8 cellular contexts compared by ENCODE assay signal in genomic region chr5:5340206-5340729, GRCh38.
A peak's percentile ranks its signal among the peaks of the same experiment; 100 is the strongest.
DNase-seq lines count a peak whose midpoint lies in the region; ATAC-seq and TF ChIP-seq lines count a peak whose summit lies in the region.
"Had no signal": no experiment of that assay in that cellular context is flagged by ENCODE, and none has a peak within 500 bp of the region (broad histone marks: within the 10 kb centered on the region; RNA-seq: fewer than 3 reads in every experiment).

No MANE protein-coding gene starts in this region.

- no peak overlapping the region for H2AK5ac ChIP-seq in IMR-90 (ENCODE audit: low read depth, low read length)

- no peak overlapping the region for H2BK20ac ChIP-seq in IMR-90 (ENCODE audit: low read depth, low read length)

- intact Hi-C loops in IMR-90 (cut with micrococcal nuclease), result loop anchor here (2.0 kb wide), 1 partner anchor 199 kb away; the partner anchor contains the start of gene ADAMTS16
- intact Hi-C loops in breast epithelium (cut with DNase I; ENCODE audit: low total_unique reads), result no loop called here
- intact Hi-C loops in transverse colon (cut with DNase I; ENCODE audit: low total_unique reads), result no loop called here

- TF ChIP-seq CTCF in IMR-90 (conservative IDR thresholded peaks at IDR 0.05; ENCODE audit: low read depth, low read length) (peak; percentile 72), breast epithelium (IDR thresholded peaks at IDR 0.05) (no peak), transverse colon (IDR thresholded peaks at IDR 0.05) (peak in 2 of 5 experiments; percentile 6 to 9)

- H3K4me2 ChIP-seq in IMR-90 (ENCODE audit: low read depth, low read length), result peak overlapping the region; percentile 54; the same call in 1 of the 2 replicates

- no peak overlapping the region for H4K8ac ChIP-seq in IMR-90 (ENCODE audit: low read depth in 2 of 2, low read length in 2 of 2)

- H3K4me3 ChIP-seq in IMR-90 (ENCODE audit: insufficient read depth, low read depth, low read length) (0 out of 2 replicates have a peak overlapping the region, but pooled peaks have one; percentile 4), breast epithelium (peak overlapping the region in 1 of 3 donors; percentile 27), transverse colon (no peak overlapping the region)
- H3K4me3 ChIP-seq in CD8-positive, alpha-beta memory T cell (ENCODE audit: low read length), result no peak overlapping the region

- TF ChIP-seq RAD21 in IMR-90 (IDR thresholded peaks at IDR 0.05; ENCODE audit: low read length), result peak; percentile 41; the same call in 1 of the 2 replicates

- H3K14ac ChIP-seq in IMR-90 (replicated peaks; ENCODE audit: low read depth, low read length), result no peak overlapping the region

- no peak overlapping the region for H2AK9ac ChIP-seq in IMR-90 (replicated peaks; ENCODE audit: low read depth, low read length, poor library complexity)

- no peak overlapping the region for H4K5ac ChIP-seq in IMR-90 (ENCODE audit: low read depth, low read length)

- peaks cover 11 to 13% of the 10 kb centered on the region in 2 donors for H3K27me3 Mint-ChIP-seq in CD8-positive, alpha-beta memory T cell
- H3K27me3 Mint-ChIP-seq: IgD-negative memory B cell had no signal

- no peaks in the 10 kb centered on the region for H4K20me1 ChIP-seq in IMR-90 (ENCODE audit: insufficient read depth, low read length)

- H3K56ac ChIP-seq in IMR-90 (ENCODE audit: extremely low read depth, insufficient read depth, low read length), result no peak overlapping the region

- H3K9me1 ChIP-seq in IMR-90 (ENCODE audit: insufficient read depth, low read length), result no peaks in the 10 kb centered on the region

- peaks cover 0 to 21% (median 2%) of the 10 kb centered on the region in 5 donors for H3K9me3 Mint-ChIP-seq in CD8-positive, alpha-beta memory T cell

- no peak for TF ChIP-seq EP300 in transverse colon (IDR thresholded peaks at IDR 0.05; ENCODE audit: low read depth)

- peaks cover 0 to 5% (median 0%) of the 10 kb centered on the region in 3 donors for H3K36me3 Mint-ChIP-seq in CD8-positive, alpha-beta memory T cell
- H3K36me3 Mint-ChIP-seq: IgD-negative memory B cell had no signal

- CTCF ChIA-PET in IMR-90 (lab: Yijun Ruan, JAX), result no interaction called here
- CTCF ChIA-PET in CD8-positive, alpha-beta memory T cell (lab: Charles Lee), result no interaction called here

- peaks cover 0 to 3% (median 0%) of the 10 kb centered on the region in 3 donors for H3K4me1 Mint-ChIP-seq in CD8-positive, alpha-beta memory T cell
- H3K4me1 Mint-ChIP-seq: IgD-negative memory B cell had no signal

- dilution Hi-C loops in IMR-90 (cut with HindIII; ENCODE audit: low sequenced_read_pairs, unreplicated experiment), result no loop called here

- BruUV-seq in IMR-90 (replicated peaks; lab: Mats Ljungman, UMichigan), result no TSS peak

- no peak overlapping the region for H3K9ac ChIP-seq in IMR-90 (ENCODE audit: low read depth, low read length)

- no peak overlapping the region for H2BK5ac ChIP-seq in IMR-90 (ENCODE audit: low read depth, low read length, poor library complexity, severe bottlenecking)

- H3K4me1 ChIP-seq in IMR-90 (ENCODE audit: control insufficient read depth, insufficient read depth, low read length) (no peaks in the 10 kb centered on the region), breast epithelium (no peaks in the 10 kb centered on the region), transverse colon (no peaks in the 10 kb centered on the region)
- no peaks in the 10 kb centered on the region for H3K4me1 ChIP-seq in CD8-positive, alpha-beta memory T cell (ENCODE audit: insufficient read depth, low read length)

- no CpG with 5 or more reads among the region's 15 CpGs for WGBS in IMR-90 (ENCODE audit: extremely low coverage in 2 of 2, insufficient read length in 1 of 2), 2 experiments
- 61 to 78% methylated on average over 9 to 15 of the region's 15 CpGs for WGBS in transverse colon (ENCODE audit: low coverage in 1 of 2), 2 donors

- in situ Hi-C loops in IMR-90 (cut with MboI; ENCODE audit: low sequenced_read_pairs) (no loop called here), transverse colon (cut with MboI; ENCODE audit: low pct_ligation_motif_present in 1 of 4, low pct_unique_long_range_greater_than_20kb in 1 of 4, low sequenced_read_pairs in 3 of 4) (no loop called here)

- no peak overlapping the region for H3K4ac ChIP-seq in IMR-90 (ENCODE audit: low read depth, low read length)

- H3K4me3 Mint-ChIP-seq in CD8-positive, alpha-beta memory T cell, result no peak overlapping the region
- H3K4me3 Mint-ChIP-seq: IgD-negative memory B cell had no signal

- no peak overlapping the region for H3K23ac ChIP-seq in IMR-90 (ENCODE audit: low read depth, low read length)

- H3K79me1 ChIP-seq in IMR-90 (ENCODE audit: low read depth in 1 of 2, low read length in 2 of 2), result no peaks in the 10 kb centered on the region

- H2BK120ac ChIP-seq in IMR-90 (ENCODE audit: low read depth, low read length), result no peak overlapping the region

- no peak overlapping the region for H3K27ac Mint-ChIP-seq in CD8-positive, alpha-beta memory T cell
- H3K27ac Mint-ChIP-seq: IgD-negative memory B cell had no signal

- ATAC-seq in IMR-90 (ENCODE audit: low read depth), result peak; percentile 94

- POLR2A ChIA-PET in IMR-90 (lab: Charles Lee; ENCODE audit: unreplicated experiment), result no interaction called here
- POLR2A ChIA-PET in CD8-positive, alpha-beta memory T cell (lab: Charles Lee), result interaction anchor here (0.6 kb wide), 1 partner anchor 940 kb away, joined by 4 read pairs; no protein-coding TSS in a partner anchor

- TF ChIP-seq POLR2A in IMR-90 (IDR thresholded peaks at IDR 0.05; ENCODE audit: low read depth, low read length) (no peak), breast epithelium (IDR thresholded peaks at IDR 0.05) (no peak), transverse colon (IDR thresholded peaks at IDR 0.05) (no peak)

- H3K36me3 ChIP-seq in IMR-90 (ENCODE audit: control insufficient read depth, insufficient read depth, low read length) (no peaks in the 10 kb centered on the region), breast epithelium (no peaks in the 10 kb centered on the region), transverse colon (no peaks in the 10 kb centered on the region)
- no peaks in the 10 kb centered on the region for H3K36me3 ChIP-seq in CD8-positive, alpha-beta memory T cell (ENCODE audit: insufficient read depth, low read length)

- H4K91ac ChIP-seq in IMR-90 (ENCODE audit: insufficient read depth, low read depth, low read length), result no peak overlapping the region

- no peaks in the 10 kb centered on the region for H3K27me3 ChIP-seq in IMR-90 (ENCODE audit: control insufficient read depth, insufficient read depth, low read length)
- no peaks in the 10 kb centered on the region for H3K27me3 ChIP-seq in breast epithelium
- no peaks in the 10 kb centered on the region for H3K27me3 ChIP-seq in transverse colon
- H3K27me3 ChIP-seq in CD8-positive, alpha-beta memory T cell (ENCODE audit: insufficient read depth, low read length, poor library complexity, severe bottlenecking), result no peaks in the 10 kb centered on the region

- no peak overlapping the region for H3K18ac ChIP-seq in IMR-90 (ENCODE audit: low read depth, low read length)

- peaks cover 2% of the 10 kb centered on the region; the same call in 1 of the 2 replicates for H3K9me3 ChIP-seq in IMR-90 (ENCODE audit: control insufficient read depth, insufficient read depth, low read length)
- no peaks in the 10 kb centered on the region for H3K9me3 ChIP-seq in breast epithelium
- no peaks in the 10 kb centered on the region for H3K9me3 ChIP-seq in transverse colon
- H3K9me3 ChIP-seq in CD8-positive, alpha-beta memory T cell (ENCODE audit: low read length), result no peaks in the 10 kb centered on the region

- no peak overlapping the region for H2BK15ac ChIP-seq in IMR-90 (ENCODE audit: low read depth, low read length)

- no peak overlapping the region for H2AFZ ChIP-seq in IMR-90 (replicated peaks; ENCODE audit: low read length, poor library complexity)

- DNase-seq in IMR-90, result peak; percentile 83
- DNase-seq in breast epithelium (ENCODE audit: low spot score in 2 of 2), result peak in 1 of 2 donors; percentile 72
- DNase-seq in kidney tubule cell (ENCODE audit: low spot score), result peak; percentile 89
- DNase-seq in transverse colon, result peak; percentile 37
- no peak for DNase-seq in CD8-positive, alpha-beta memory T cell
- no peak for DNase-seq in activated CD4-positive, CD25-positive, alpha-beta regulatory T cell (lab: John Stamatoyannopoulos, UW)
- DNase-seq in NCI-H446 treated with DMSO at 0.1 percent for 48 hours (lab: John Stamatoyannopoulos, UW), result no peak

- H3K27ac ChIP-seq in IMR-90 (ENCODE audit: insufficient read depth, low read length) (no peak overlapping the region), breast epithelium (peak overlapping the region; percentile 34 to 52), transverse colon (peak overlapping the region in 3 of 4 donors; percentile 32 to 55 (median 36))
- no peak overlapping the region for H3K27ac ChIP-seq in CD8-positive, alpha-beta memory T cell (ENCODE audit: low read depth, low read length)

TF ChIP-seq in IMR-90, 13 proteins besides CTCF, POLR2A, EP300 and RAD21:
- TF ChIP-seq MAFK (IDR thresholded peaks at IDR 0.05; ENCODE audit: low read depth, low read length), result no peak
- peak; percentile 71 for TF ChIP-seq BHLHE40 (IDR thresholded peaks at IDR 0.05; ENCODE audit: low read depth, low read length)
- no peak for TF ChIP-seq MXI1 (IDR thresholded peaks at IDR 0.05; ENCODE audit: borderline replicate concordance, low read depth, low read length)
- peak; percentile 15; the same call in 1 of the 2 replicates for TF ChIP-seq SMC3 (IDR thresholded peaks at IDR 0.05; ENCODE audit: low read depth, low read length)
- TF ChIP-seq FOS (IDR thresholded peaks at IDR 0.05; ENCODE audit: low read depth, low read length), result peak; percentile 83
- no peak; the same call in 1 of the 2 replicates for TF ChIP-seq MAZ (IDR thresholded peaks at IDR 0.05; ENCODE audit: borderline replicate concordance, low read depth, low read length)
- TF ChIP-seq CEBPB (IDR thresholded peaks at IDR 0.05; ENCODE audit: low read depth, low read length), result peak; percentile 71
- TF ChIP-seq NFE2L2 (IDR thresholded peaks at IDR 0.05; ENCODE audit: low read depth, low read length), result peak; percentile 85

Comparison
In these comparisons a context has a peak if more than half of its experiments do, and no peak if none do; other contexts are left out.
1. DNase-seq: peak in IMR-90 (single experiment), kidney tubule cell (single experiment) and transverse colon (single experiment); none in CD8-positive, alpha-beta memory T cell (0 of 5), activated CD4-positive, CD25-positive, alpha-beta regulatory T cell (0 of 4) and NCI-H446 treated with DMSO at 0.1 percent for 48 hours (single experiment).
2. H3K27ac ChIP-seq: peak in breast epithelium (2 of 2) and transverse colon (3 of 4); none in IMR-90 (single experiment) and CD8-positive, alpha-beta memory T cell (single experiment).